Comparison of ENCODE assay signal across 27 cellular contexts in the genomic region with DNA sequence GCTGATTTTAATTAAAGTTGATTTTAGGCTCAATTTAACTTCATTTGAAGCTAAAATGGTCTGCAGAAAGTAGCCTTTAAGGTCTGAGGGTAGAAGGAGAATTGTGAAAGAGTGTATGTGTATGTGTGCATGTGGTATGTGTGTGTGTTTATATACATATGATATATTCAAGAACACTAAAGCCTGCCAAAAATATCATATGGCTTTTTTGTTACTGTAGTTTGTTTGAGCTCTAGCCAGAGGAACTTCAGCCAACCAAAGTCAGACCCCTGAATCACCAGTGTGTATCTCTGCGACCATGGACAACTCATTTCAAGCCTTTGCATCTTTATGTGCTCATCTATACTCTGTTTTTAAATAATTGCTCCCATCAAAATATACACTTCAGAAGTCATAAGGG.
"Had no signal": no experiment of that assay in that cellular context is flagged by ENCODE, and none has a peak within 500 bp of the region (broad histone marks: within the 10 kb centered on the region; RNA-seq: fewer than 3 reads in every experiment).

No MANE protein-coding gene starts in this region.

- H3K27ac ChIP-seq: body of pancreas, cardiac muscle cell, foreskin keratinocyte, lower lobe of right lung, neural progenitor cell, uterus had no signal

- H3K4me1 Mint-ChIP-seq: activated naive CD8-positive, alpha-beta T cell treated with anti-CD3 and anti-CD28 coated beads, Interleukin-2, amount 50 U/mL, for 24 hours; neural progenitor cell had no signal

- H3K4me3 Mint-ChIP-seq: activated CD8-positive, alpha-beta memory T cell treated with anti-CD3 and anti-CD28 coated beads, Interleukin-2, amount 10 ng/mL, durations not matched to agents 7 days and 5 days; activated CD8-positive, alpha-beta T cell treated with anti-CD3 and anti-CD28 coated beads for 36 hours; activated naive CD8-positive, alpha-beta T cell treated with anti-CD3 and anti-CD28 coated beads, Interleukin-2, amount 50 U/mL, for 24 hours; activated T-helper 1 cell treated with anti-CD3 and anti-CD28 coated beads, Interleukin-12 subunit alpha, Interleukin-12 subunit beta, Interleukin-2, Interleukin-4 antibody, amounts not matched to agents 30 ng/mL and 10 ng/mL and 1 ng/mL, durations not matched to agents 14 hours and 24 hours and 36 hours; naive B cell; neural progenitor cell; stimulated activated naive B cell treated with anti-CD40 and anti-IgM and Interleukin-4, amounts not matched to agents 10 μg/mL and 1 μg/mL and 100 μg/mL, for 72 hours had no signal

- H3K27me3 ChIP-seq: body of pancreas, cardiac muscle cell, foreskin keratinocyte, neural progenitor cell, uterus had no signal

- H3K4me1 ChIP-seq: body of pancreas, foreskin keratinocyte, lower lobe of right lung, neural progenitor cell, uterus had no signal

- H3K4me3 ChIP-seq: body of pancreas, cardiac muscle cell, lower lobe of right lung, neural progenitor cell, uterus had no signal

- H3K27ac Mint-ChIP-seq: activated CD8-positive, alpha-beta memory T cell treated with anti-CD3 and anti-CD28 coated beads, Interleukin-2, amount 10 ng/mL, durations not matched to agents 7 days and 5 days; activated CD8-positive, alpha-beta T cell treated with anti-CD3 and anti-CD28 coated beads for 36 hours; activated naive CD8-positive, alpha-beta T cell treated with anti-CD3 and anti-CD28 coated beads, Interleukin-2, amount 50 U/mL, for 24 hours; activated T-helper 1 cell treated with anti-CD3 and anti-CD28 coated beads, Interleukin-12 subunit alpha, Interleukin-12 subunit beta, Interleukin-2, Interleukin-4 antibody, amounts not matched to agents 30 ng/mL and 10 ng/mL and 1 ng/mL, durations not matched to agents 14 hours and 24 hours and 36 hours; neural progenitor cell; stimulated activated naive B cell treated with anti-CD40 and anti-IgM and Interleukin-4, amounts not matched to agents 10 μg/mL and 1 μg/mL and 100 μg/mL, for 72 hours had no signal

- H3K36me3 ChIP-seq: cardiac muscle cell, lower lobe of right lung, neural progenitor cell, uterus had no signal

- H3K36me3 Mint-ChIP-seq: activated CD8-positive, alpha-beta memory T cell treated with anti-CD3 and anti-CD28 coated beads, Interleukin-2, amount 10 ng/mL, durations not matched to agents 7 days and 5 days; neural progenitor cell had no signal

- H3K27me3 Mint-ChIP-seq: activated CD8-positive, alpha-beta memory T cell treated with anti-CD3 and anti-CD28 coated beads, Interleukin-2, amount 10 ng/mL, durations not matched to agents 7 days and 5 days; activated CD8-positive, alpha-beta T cell treated with anti-CD3 and anti-CD28 coated beads for 36 hours; activated naive CD8-positive, alpha-beta T cell treated with anti-CD3 and anti-CD28 coated beads, Interleukin-2, amount 50 U/mL, for 24 hours; naive B cell; stimulated activated naive B cell treated with anti-CD40 and anti-IgM and Interleukin-4, amounts not matched to agents 10 μg/mL and 1 μg/mL and 100 μg/mL, for 72 hours had no signal

- H3K9me3 Mint-ChIP-seq: activated CD8-positive, alpha-beta T cell treated with anti-CD3 and anti-CD28 coated beads for 36 hours; activated naive CD8-positive, alpha-beta T cell treated with anti-CD3 and anti-CD28 coated beads, Interleukin-2, amount 50 U/mL, for 24 hours; activated T-helper 1 cell treated with anti-CD3 and anti-CD28 coated beads, Interleukin-12 subunit alpha, Interleukin-12 subunit beta, Interleukin-2, Interleukin-4 antibody, amounts not matched to agents 30 ng/mL and 10 ng/mL and 1 ng/mL, durations not matched to agents 14 hours and 24 hours and 36 hours; neural progenitor cell had no signal

- DNase-seq: activated CD4-positive, alpha-beta T cell treated with anti-CD3 and anti-CD28 coated beads for 48 hours; activated CD8-positive, alpha-beta memory T cell treated with anti-CD3 and anti-CD28 coated beads, Interleukin-2, amount 10 ng/mL, durations not matched to agents 7 days and 5 days; activated CD8-positive, alpha-beta T cell treated with anti-CD3 and anti-CD28 coated beads for 36 hours; activated gamma-delta T cell; activated naive CD4-positive, alpha-beta T cell treated with anti-CD3 and anti-CD28 coated beads, Interleukin-2, amount 50 U/mL, for 16 hours; activated naive CD8-positive, alpha-beta T cell treated with anti-CD3 and anti-CD28 coated beads, Interleukin-2, amount 50 U/mL, for 24 hours; activated T-cell treated with anti-CD3 and anti-CD28 coated beads for 4 hours; anterior cingulate cortex; body of pancreas; dermis blood vessel endothelial cell; effector CD8-positive, alpha-beta T cell; erythroblast; foreskin keratinocyte; lower lobe of right lung; naive B cell; posterior cingulate gyrus; small intestine; stimulated activated naive B cell treated with anti-CD40 and anti-IgM and Interleukin-4, amounts not matched to agents 10 μg/mL and 1 μg/mL and 100 μg/mL, for 72 hours; T-helper 1 cell; T-helper 9 cell; trophoblast cell; uterus had no signal

- ATAC-seq: activated CD8-positive, alpha-beta memory T cell treated with anti-CD3 and anti-CD28 coated beads, Interleukin-2, amount 10 ng/mL, durations not matched to agents 7 days and 5 days; activated CD8-positive, alpha-beta T cell treated with anti-CD3 and anti-CD28 coated beads for 36 hours; activated naive CD8-positive, alpha-beta T cell treated with anti-CD3 and anti-CD28 coated beads, Interleukin-2, amount 50 U/mL, for 24 hours; body of pancreas; foreskin keratinocyte; left lobe of liver; lower lobe of right lung; sciatic nerve; stimulated activated naive B cell treated with anti-CD40 and anti-IgM and Interleukin-4, amounts not matched to agents 10 μg/mL and 1 μg/mL and 100 μg/mL, for 72 hours had no signal

- H3K9me3 ChIP-seq: body of pancreas, lower lobe of right lung, uterus had no signal
